ENCODE assay signal across 10 cellular contexts in genomic region chr1:161225178-161225533, GRCh38. TPM values are rescaled to one million over a fixed set of nuclear protein-coding genes. Genes with fewer than 3 reads are reported as not detected.
DNase-seq lines count a peak whose midpoint lies in the region; ATAC-seq and TF ChIP-seq lines count a peak whose summit lies in the region.
"Had no signal": no experiment of that assay in that cellular context is flagged by ENCODE, and none has a peak within 500 bp of the region (broad histone marks: within the 10 kb centered on the region; RNA-seq: fewer than 3 reads in every experiment).

No MANE protein-coding gene starts in this region.

- intact Hi-C loops in CD4-positive, alpha-beta T cell (cut with DNase I, micrococcal nuclease) = loop anchor here (1.0 to 10.0 kb wide), 3 partner anchors 15 to 520 kb away; partner anchors contain the start of gene DUSP12 (in 2 of the 2)
- intact Hi-C loops in colonic mucosa (cut with DNase I) = loop anchor here (5.0 kb wide), 1 partner anchor 67 kb away; no protein-coding TSS in a partner anchor

- peak overlapping the region in 1 of 2 donors; percentile 4 for H3K9ac ChIP-seq in colonic mucosa (ENCODE audit: low read depth in 2 of 2, low read length in 2 of 2)

- no peaks in the 10 kb centered on the region for H3K9me3 Mint-ChIP-seq in CD4-positive, alpha-beta T cell

- no peak for TF ChIP-seq CTCF in CD4-positive, alpha-beta T cell (IDR thresholded peaks at IDR 0.05)
- TF ChIP-seq CTCF in colonic mucosa (IDR thresholded peaks at IDR 0.05) = no peak
- TF ChIP-seq CTCF in neutrophil (IDR thresholded peaks at IDR 0.05) = no peak

- peaks cover 40% of the 10 kb centered on the region for H3K4me1 Mint-ChIP-seq in CD4-positive, alpha-beta T cell (ENCODE audit: low read depth)

- H3K27ac ChIP-seq in CD4-positive, alpha-beta T cell (ENCODE audit: low read depth, low read length) = peak overlapping the region; percentile 5
- H3K27ac ChIP-seq in KOPT-K1 (ENCODE audit: low read depth, low read length, poor library complexity, severe bottlenecking) (peak overlapping the region; percentile 33), colonic mucosa (peak overlapping the region; percentile 32), neutrophil (peak overlapping the region; percentile 85)

- H3K36me3 ChIP-seq in KOPT-K1 (ENCODE audit: insufficient read depth, low read length) = peaks cover 23% of the 10 kb centered on the region
- peaks cover 7% of the 10 kb centered on the region for H3K36me3 ChIP-seq in colonic mucosa
- peaks cover 32% of the 10 kb centered on the region for H3K36me3 ChIP-seq in neutrophil

- POLR2A ChIA-PET in CD4-positive, alpha-beta T cell (lab: Charles Lee) = interaction anchor here (0.6 to 3.5 kb wide), 31 partner anchors 9 to 502 kb away, joined by 3 to 95 read pairs (median 8); partner anchors contain the start of genes ARHGAP30, B4GALT3, DEDD and FCER1G

- H3K4me3 ChIP-seq in colonic mucosa = no peak overlapping the region
- H3K4me3 ChIP-seq in neutrophil (ENCODE audit: low read depth in 1 of 2, low read length in 1 of 2) = peak overlapping the region in 1 of 2 experiments; percentile 55

- H3K9me3 ChIP-seq in CD4-positive, alpha-beta T cell (ENCODE audit: control insufficient read depth, low read length) = no peaks in the 10 kb centered on the region
- H3K9me3 ChIP-seq in KOPT-K1 (ENCODE audit: insufficient read depth, low read length, poor library complexity, severe bottlenecking) (no peaks in the 10 kb centered on the region), colonic mucosa (no peaks in the 10 kb centered on the region), neutrophil (no peaks in the 10 kb centered on the region)

- CTCF ChIA-PET in CD4-positive, alpha-beta T cell (lab: Charles Lee) = interaction anchor here (0.6 to 3.3 kb wide), 25 partner anchors 9 to 179 kb away, joined by 3 to 43 read pairs (median 4); partner anchors contain the start of genes CFAP126, NDUFS2, NR1I3 and PPOX

- peaks cover 20% of the 10 kb centered on the region for H3K4me1 ChIP-seq in colonic mucosa
- peaks cover 35 to 42% of the 10 kb centered on the region in 2 experiments for H3K4me1 ChIP-seq in neutrophil (ENCODE audit: control insufficient read depth in 1 of 2, insufficient read depth in 1 of 2, low read depth in 1 of 2, low read length in 1 of 2)

- no peaks in the 10 kb centered on the region for H3K27me3 ChIP-seq in CD4-positive, alpha-beta T cell (ENCODE audit: control insufficient read depth, insufficient read depth, low read length)
- H3K27me3 ChIP-seq in colonic mucosa (no peaks in the 10 kb centered on the region), neutrophil (no peaks in the 10 kb centered on the region)

- DNase-seq in CD4-positive, alpha-beta T cell = no peak
- DNase-seq in colonic mucosa (no peak), kidney tubule cell (ENCODE audit: low spot score) (no peak)
- no peak for DNase-seq in stimulated activated CD4-positive, alpha-beta T cell treated with anti-CD3 and anti-CD28 coated beads, Interleukin-15, amount 100 ng/mL, for 24 hours
- DNase-seq: activated gamma-delta T cell had no signal

- peak overlapping the region; percentile 98 for H3K4me3 Mint-ChIP-seq in CD4-positive, alpha-beta T cell

- peaks cover 21% of the 10 kb centered on the region for H3K36me3 Mint-ChIP-seq in CD4-positive, alpha-beta T cell (ENCODE audit: low read depth)

- H3K27me3 Mint-ChIP-seq in CD4-positive, alpha-beta T cell = no peaks in the 10 kb centered on the region

- H3K27ac Mint-ChIP-seq in CD4-positive, alpha-beta T cell = peak overlapping the region; percentile 83

- ATAC-seq in CD4-positive, alpha-beta T cell (ENCODE audit: poor library complexity) = no peak
- ATAC-seq in HG03196 (IDR thresholded peaks at IDR 0.05; ENCODE audit: unreplicated experiment) (no peak), GM21576 (IDR thresholded peaks at IDR 0.05; ENCODE audit: unreplicated experiment) (no peak)

RNA-seq across cellular contexts. Expression of gene TOMM40L, which starts 0.7 kb away (rescaled TPM):
- total RNA-seq in CD4-positive, alpha-beta T cell = 1 to 10 TPM; 3.2 to 4.1 TPM
- total RNA-seq in colonic mucosa = 10 to 100 TPM; 16.6 to 23.1 TPM

RNA-seq across cellular contexts. Expression of gene APOA2, which starts 1.7 kb away (rescaled TPM):
- not detected for total RNA-seq in CD4-positive, alpha-beta T cell
- total RNA-seq in colonic mucosa = 1 to 10 TPM in 1 of 2 donors, not detected in 1; 5.1 TPM
- total RNA-seq: kidney had no signal

RNA-seq across cellular contexts. Expression of gene FCER1G, which starts 10.1 kb away (rescaled TPM):
- total RNA-seq in CD4-positive, alpha-beta T cell = 1 to 10 TPM; 2.0 TPM
- total RNA-seq in colonic mucosa = 10 to 100 TPM in 1 of 2 donors, 1 to 10 TPM in 1; 6.6 to 16.0 TPM

RNA-seq across cellular contexts. Expression of gene NR1I3, which starts 12.8 kb away (rescaled TPM):
- total RNA-seq in CD4-positive, alpha-beta T cell = not detected
- total RNA-seq in colonic mucosa = not detected
- total RNA-seq: kidney had no signal

RNA-seq across cellular contexts. Expression of gene NDUFS2, which starts 23.0 kb away (rescaled TPM):
- total RNA-seq in CD4-positive, alpha-beta T cell = 10 to 100 TPM; 49.9 to 55.7 TPM
- 100 to 1,000 TPM; 167 to 169 TPM for total RNA-seq in colonic mucosa

Comparison
In these comparisons a context has a peak if more than half of its experiments do, and no peak if none do; other contexts are left out.
1. H3K27ac ChIP-seq: peak in every context shown above with its lines; median percentile 85 in neutrophil; 33 in KOPT-K1; 32 in colonic mucosa; 5 in CD4-positive, alpha-beta T cell.